In genomic region chr6:25035451-25036435, GRCh38 we compare ENCODE assay signal across 8 cellular contexts.
DNase-seq lines count a peak whose midpoint lies in the region; ATAC-seq, FAIRE-seq and TF ChIP-seq lines count a peak whose summit lies in the region.

No MANE protein-coding gene starts in this region.

- H4K20me1 ChIP-seq in endothelial cell of umbilical vein (replicated peaks; ENCODE audit: control insufficient read depth, extremely low read depth, insufficient read depth, low read length): no peaks in the 10 kb centered on the region

- POLR2A ChIA-PET in endothelial cell of umbilical vein (lab: Charles Lee): no interaction called here

- H3K4me1 Mint-ChIP-seq in stimulated activated naive CD8-positive, alpha-beta T cell treated with anti-CD3 and anti-CD28 coated beads, Interleukin-15, Interleukin-2, amounts not matched to agents 100 ng/mL and 50 ng/mL, for 24 hours (ENCODE audit: low read depth): peaks cover 62% of the 10 kb centered on the region

- no peaks in the 10 kb centered on the region for H3K9me1 ChIP-seq in endothelial cell of umbilical vein (replicated peaks; ENCODE audit: control insufficient read depth, extremely low read depth, insufficient read depth, low read length)

- peaks cover 2% of the 10 kb centered on the region for H3K4me1 ChIP-seq in endothelial cell of umbilical vein (ENCODE audit: control insufficient read depth, extremely low read depth, insufficient read depth, low read length)

- TF ChIP-seq POLR2A in endothelial cell of umbilical vein (IDR thresholded peaks at IDR 0.05; ENCODE audit: low read depth, low read length) (no peak), GM18505 (IDR thresholded peaks at IDR 0.05; ENCODE audit: borderline replicate concordance, extremely low read depth, insufficient read depth, insufficient read length) (no peak)

- no peaks in the 10 kb centered on the region for H3K27me3 ChIP-seq in endothelial cell of umbilical vein (ENCODE audit: control insufficient read depth in 2 of 2, insufficient read depth in 2 of 2, low read length in 2 of 2)

- TF ChIP-seq CTCF in endothelial cell of umbilical vein (IDR thresholded peaks at IDR 0.05; ENCODE audit: extremely low read depth in 1 of 2, insufficient read depth in 1 of 2, low read depth in 1 of 2, low read length in 2 of 2): no peak

- H3K4me3 ChIP-seq in endothelial cell of umbilical vein (replicated peaks in 1 of 3; ENCODE audit: insufficient read depth in 1 of 3, low read depth in 1 of 3, low read length in 3 of 3): no peak overlapping the region

- CTCF ChIA-PET in endothelial cell of umbilical vein (lab: Charles Lee): interaction anchor here (1.2 to 2.0 kb wide), 5 partner anchors 18 to 180 kb away, joined by 4 to 7 read pairs (median 5); no protein-coding TSS in a partner anchor

- H3K4me2 ChIP-seq in endothelial cell of umbilical vein (ENCODE audit: insufficient read depth, low read length): no peak overlapping the region

- no peak for FAIRE-seq in endothelial cell of umbilical vein (lab: Jason Lieb, UNC)

- H3K27me3 Mint-ChIP-seq in stimulated activated naive CD8-positive, alpha-beta T cell treated with anti-CD3 and anti-CD28 coated beads, Interleukin-15, Interleukin-2, amounts not matched to agents 100 ng/mL and 50 ng/mL, for 24 hours: no peaks in the 10 kb centered on the region

- no peaks in the 10 kb centered on the region for H3K9me3 ChIP-seq in endothelial cell of umbilical vein (replicated peaks; ENCODE audit: control insufficient read depth, insufficient read depth, low read length)

- no peaks in the 10 kb centered on the region for H3K36me3 Mint-ChIP-seq in stimulated activated naive CD8-positive, alpha-beta T cell treated with anti-CD3 and anti-CD28 coated beads, Interleukin-15, Interleukin-2, amounts not matched to agents 100 ng/mL and 50 ng/mL, for 24 hours (ENCODE audit: low read depth)

- peak overlapping the region; percentile 72 for H3K27ac Mint-ChIP-seq in stimulated activated naive CD8-positive, alpha-beta T cell treated with anti-CD3 and anti-CD28 coated beads, Interleukin-15, Interleukin-2, amounts not matched to agents 100 ng/mL and 50 ng/mL, for 24 hours

- no peak for DNase-seq in activated CD4-positive, CD25-positive, alpha-beta regulatory T cell treated with anti-CD3 and anti-CD28 coated beads, Interleukin-2, amount 50 U/mL, for 72 hours
- DNase-seq in NCI-H526 treated with DMSO at 0.1 percent for 48 hours (lab: John Stamatoyannopoulos, UW) (peak; percentile 75), endothelial cell of umbilical vein (ENCODE audit: low read depth, low spot score) (no peak), AG08395 (ENCODE audit: low spot score) (no peak)

- no peak overlapping the region for H3K27ac ChIP-seq in endothelial cell of umbilical vein (ENCODE audit: insufficient read depth, low read depth, low read length)

- H3K79me2 ChIP-seq in endothelial cell of umbilical vein (ENCODE audit: control insufficient read depth, insufficient read depth, low read length): no peaks in the 10 kb centered on the region

- H3K9ac ChIP-seq in endothelial cell of umbilical vein (replicated peaks; ENCODE audit: extremely low read depth, insufficient read depth, low read length): no peak overlapping the region

- H3K9me3 Mint-ChIP-seq in stimulated activated naive CD8-positive, alpha-beta T cell treated with anti-CD3 and anti-CD28 coated beads, Interleukin-15, Interleukin-2, amounts not matched to agents 100 ng/mL and 50 ng/mL, for 24 hours: no peaks in the 10 kb centered on the region

- dilution Hi-C loops in endothelial cell of umbilical vein (cut with MboI; ENCODE audit: extremely low pct_ligation_motif_present, low sequenced_read_pairs): no loop called here

- H2AFZ ChIP-seq in endothelial cell of umbilical vein (ENCODE audit: low read depth, low read length): peak overlapping the region; percentile 57

- no peaks in the 10 kb centered on the region for H3K36me3 ChIP-seq in endothelial cell of umbilical vein (ENCODE audit: control insufficient read depth in 2 of 2, extremely low read depth in 1 of 2, insufficient read depth in 2 of 2, low read length in 2 of 2)

- peak overlapping the region; percentile 75 for H3K4me3 Mint-ChIP-seq in stimulated activated naive CD8-positive, alpha-beta T cell treated with anti-CD3 and anti-CD28 coated beads, Interleukin-15, Interleukin-2, amounts not matched to agents 100 ng/mL and 50 ng/mL, for 24 hours

- intact Hi-C loops in endothelial cell of umbilical vein (cut with micrococcal nuclease): no loop called here

- peak; percentile 36 to 37 for ATAC-seq in activated CD4-positive, CD25-positive, alpha-beta regulatory T cell treated with anti-CD3 and anti-CD28 coated beads, Interleukin-2, amount 50 U/mL, for 24 hours
- ATAC-seq in GM21381 (IDR thresholded peaks at IDR 0.05; ENCODE audit: unreplicated experiment) (no peak), GM18505 (IDR thresholded peaks at IDR 0.05; ENCODE audit: unreplicated experiment) (no peak)

- BruUV-seq in endothelial cell of umbilical vein (replicated peaks; lab: Mats Ljungman, UMichigan): no TSS peak

TF ChIP-seq in endothelial cell of umbilical vein, 7 proteins besides CTCF, POLR2A, EP300 and RAD21:
- no peak for TF ChIP-seq MYC (IDR thresholded peaks at IDR 0.05; ENCODE audit: low read depth, low read length)

Comparison
In these comparisons a context has a peak if more than half of its experiments do, and no peak if none do; other contexts are left out.
1. ATAC-seq: peak in activated CD4-positive, CD25-positive, alpha-beta regulatory T cell treated with anti-CD3 and anti-CD28 coated beads, Interleukin-2, amount 50 U/mL, for 24 hours (2 of 2); none in GM21381 (single experiment) and GM18505 (single experiment).